In the genomic region with DNA sequence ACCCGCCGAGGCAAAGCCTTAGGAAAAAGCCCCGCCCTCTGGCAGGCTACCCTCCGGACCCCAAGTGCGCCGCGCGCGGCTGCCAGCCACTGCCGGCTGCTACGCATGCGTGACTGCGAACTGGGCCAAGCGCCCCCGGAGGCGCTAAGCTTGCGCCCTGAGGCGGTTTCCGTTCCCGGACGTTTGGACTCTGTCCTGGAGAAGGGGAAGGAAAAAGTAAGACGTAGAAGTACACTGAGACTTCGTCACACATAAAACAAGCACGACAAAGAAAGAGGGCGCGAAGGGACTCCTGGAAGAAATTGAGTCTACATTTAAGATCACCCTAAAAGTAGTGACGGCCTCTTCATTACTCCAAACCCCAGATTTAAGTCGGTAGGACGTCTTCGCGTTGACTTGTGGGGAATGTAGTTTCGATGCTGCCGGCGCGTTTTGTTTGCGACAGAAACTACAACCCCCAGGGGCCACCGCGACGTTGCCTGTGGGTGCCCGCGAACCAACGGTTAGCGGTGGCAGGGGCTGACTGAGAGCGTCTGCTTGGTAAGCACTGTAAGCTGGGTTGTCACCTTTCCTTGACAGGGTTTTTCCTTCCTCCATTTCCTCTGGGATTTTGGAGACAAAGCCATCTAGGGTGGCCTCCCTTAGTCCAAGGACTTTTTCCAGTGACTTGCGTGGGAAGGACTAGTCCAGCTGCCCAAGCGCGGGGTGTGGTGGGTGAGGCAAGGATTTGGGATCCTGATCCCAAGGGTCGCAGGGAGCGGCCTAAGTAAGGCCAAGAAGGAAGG, we compare ENCODE assay signal across 1 cellular context.
TF ChIP-seq lines count a peak whose summit lies in the region.

A gene (plus strand): TSS at position 472 of the 785 bp plus-strand sequence. CDS start 49,715 bp downstream, outside the sequence.

TF ChIP-seq in K562, 482 proteins besides CTCF, POLR2A, EP300 and RAD21 (continued from another document and continues in another):
- TF ChIP-seq, protein P1, sequence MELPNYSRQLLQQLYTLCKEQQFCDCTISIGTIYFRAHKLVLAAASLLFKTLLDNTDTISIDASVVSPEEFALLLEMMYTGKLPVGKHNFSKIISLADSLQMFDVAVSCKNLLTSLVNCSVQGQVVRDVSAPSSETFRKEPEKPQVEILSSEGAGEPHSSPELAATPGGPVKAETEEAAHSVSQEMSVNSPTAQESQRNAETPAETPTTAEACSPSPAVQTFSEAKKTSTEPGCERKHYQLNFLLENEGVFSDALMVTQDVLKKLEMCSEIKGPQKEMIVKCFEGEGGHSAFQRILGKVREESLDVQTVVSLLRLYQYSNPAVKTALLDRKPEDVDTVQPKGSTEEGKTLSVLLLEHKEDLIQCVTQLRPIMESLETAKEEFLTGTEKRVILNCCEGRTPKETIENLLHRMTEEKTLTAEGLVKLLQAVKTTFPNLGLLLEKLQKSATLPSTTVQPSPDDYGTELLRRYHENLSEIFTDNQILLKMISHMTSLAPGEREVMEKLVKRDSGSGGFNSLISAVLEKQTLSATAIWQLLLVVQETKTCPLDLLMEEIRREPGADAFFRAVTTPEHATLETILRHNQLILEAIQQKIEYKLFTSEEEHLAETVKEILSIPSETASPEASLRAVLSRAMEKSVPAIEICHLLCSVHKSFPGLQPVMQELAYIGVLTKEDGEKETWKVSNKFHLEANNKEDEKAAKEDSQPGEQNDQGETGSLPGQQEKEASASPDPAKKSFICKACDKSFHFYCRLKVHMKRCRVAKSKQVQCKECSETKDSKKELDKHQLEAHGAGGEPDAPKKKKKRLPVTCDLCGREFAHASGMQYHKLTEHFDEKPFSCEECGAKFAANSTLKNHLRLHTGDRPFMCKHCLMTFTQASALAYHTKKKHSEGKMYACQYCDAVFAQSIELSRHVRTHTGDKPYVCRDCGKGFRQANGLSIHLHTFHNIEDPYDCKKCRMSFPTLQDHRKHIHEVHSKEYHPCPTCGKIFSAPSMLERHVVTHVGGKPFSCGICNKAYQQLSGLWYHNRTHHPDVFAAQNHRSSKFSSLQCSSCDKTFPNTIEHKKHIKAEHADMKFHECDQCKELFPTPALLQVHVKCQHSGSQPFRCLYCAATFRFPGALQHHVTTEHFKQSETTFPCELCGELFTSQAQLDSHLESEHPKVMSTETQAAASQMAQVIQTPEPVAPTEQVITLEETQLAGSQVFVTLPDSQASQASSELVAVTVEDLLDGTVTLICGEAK (IDR thresholded peaks at IDR 0.05) = peak; percentile 80
- TF ChIP-seq, protein P1 (CRISPR knock-in tag; IDR thresholded peaks at IDR 0.05) = no peak
- no peak for TF ChIP-seq ZNF121 (CRISPR knock-in tag; conservative IDR thresholded peaks at IDR 0.05)
- no peak for TF ChIP-seq CBX2 (IDR thresholded peaks at IDR 0.05; ENCODE audit: insufficient read depth, low read length, poor library complexity, severe bottlenecking)
- peak; percentile 61 for TF ChIP-seq MBD2 (IDR thresholded peaks at IDR 0.05; ENCODE audit: borderline replicate concordance, low read depth)
- TF ChIP-seq SREBF1 (IDR thresholded peaks at IDR 0.05; ENCODE audit: borderline replicate concordance, low read depth, low read length) = no peak
- TF ChIP-seq ZNF766 (CRISPR knock-in tag; conservative IDR thresholded peaks at IDR 0.05) = peak; percentile 46; the same call in 1 of the 2 replicates
- TF ChIP-seq FUS (optimal IDR thresholded peaks at IDR 0.05; ENCODE audit: low read depth, low read length) = no peak
- TF ChIP-seq BACH1 (tag; IDR thresholded peaks at IDR 0.05) = peak; percentile 64; the same call in 1 of the 2 replicates
- TF ChIP-seq BRD9 (IDR thresholded peaks at IDR 0.05; ENCODE audit: low read depth, partially characterized antibody) = peak; percentile 39
- TF ChIP-seq TARDBP (IDR thresholded peaks at IDR 0.05) = peak; percentile 40; the same call in 1 of the 2 replicates
- peak; percentile 89; the same call in 1 of the 2 replicates for TF ChIP-seq GATAD2A (IDR thresholded peaks at IDR 0.05)
- no peak; the same call in 1 of the 2 replicates for TF ChIP-seq JUN (IDR thresholded peaks at IDR 0.05; ENCODE audit: borderline replicate concordance, low read depth, low read length)
- TF ChIP-seq JUN (CRISPR knock-in tag; IDR thresholded peaks at IDR 0.05; ENCODE audit: borderline replicate concordance) = peak; percentile 54; the same call in 1 of the 2 replicates
- TF ChIP-seq BHLHE40 (IDR thresholded peaks at IDR 0.05; ENCODE audit: low read length) = 0 out of 2 replicates have a peak, but pooled peaks have one; percentile 21
- 0 out of 2 replicates have a peak, but pooled peaks have one; percentile 21 for TF ChIP-seq TCF7 (IDR thresholded peaks at IDR 0.05; ENCODE audit: borderline replicate concordance)
- TF ChIP-seq, protein P2, sequence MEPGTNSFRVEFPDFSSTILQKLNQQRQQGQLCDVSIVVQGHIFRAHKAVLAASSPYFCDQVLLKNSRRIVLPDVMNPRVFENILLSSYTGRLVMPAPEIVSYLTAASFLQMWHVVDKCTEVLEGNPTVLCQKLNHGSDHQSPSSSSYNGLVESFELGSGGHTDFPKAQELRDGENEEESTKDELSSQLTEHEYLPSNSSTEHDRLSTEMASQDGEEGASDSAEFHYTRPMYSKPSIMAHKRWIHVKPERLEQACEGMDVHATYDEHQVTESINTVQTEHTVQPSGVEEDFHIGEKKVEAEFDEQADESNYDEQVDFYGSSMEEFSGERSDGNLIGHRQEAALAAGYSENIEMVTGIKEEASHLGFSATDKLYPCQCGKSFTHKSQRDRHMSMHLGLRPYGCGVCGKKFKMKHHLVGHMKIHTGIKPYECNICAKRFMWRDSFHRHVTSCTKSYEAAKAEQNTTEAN (CRISPR knock-in tag; IDR thresholded peaks at IDR 0.05) = 0 out of 2 replicates have a peak, but pooled peaks have one; percentile 35
- TF ChIP-seq GTF2F1 (IDR thresholded peaks at IDR 0.05; ENCODE audit: low read depth, low read length) = no peak; the same call in 1 of the 2 replicates
- TF ChIP-seq PRPF4 (IDR thresholded peaks at IDR 0.05; ENCODE audit: insufficient read depth, low read depth, low read length, poor library complexity, severe bottlenecking) = peak; percentile 58
- TF ChIP-seq, protein P3, sequence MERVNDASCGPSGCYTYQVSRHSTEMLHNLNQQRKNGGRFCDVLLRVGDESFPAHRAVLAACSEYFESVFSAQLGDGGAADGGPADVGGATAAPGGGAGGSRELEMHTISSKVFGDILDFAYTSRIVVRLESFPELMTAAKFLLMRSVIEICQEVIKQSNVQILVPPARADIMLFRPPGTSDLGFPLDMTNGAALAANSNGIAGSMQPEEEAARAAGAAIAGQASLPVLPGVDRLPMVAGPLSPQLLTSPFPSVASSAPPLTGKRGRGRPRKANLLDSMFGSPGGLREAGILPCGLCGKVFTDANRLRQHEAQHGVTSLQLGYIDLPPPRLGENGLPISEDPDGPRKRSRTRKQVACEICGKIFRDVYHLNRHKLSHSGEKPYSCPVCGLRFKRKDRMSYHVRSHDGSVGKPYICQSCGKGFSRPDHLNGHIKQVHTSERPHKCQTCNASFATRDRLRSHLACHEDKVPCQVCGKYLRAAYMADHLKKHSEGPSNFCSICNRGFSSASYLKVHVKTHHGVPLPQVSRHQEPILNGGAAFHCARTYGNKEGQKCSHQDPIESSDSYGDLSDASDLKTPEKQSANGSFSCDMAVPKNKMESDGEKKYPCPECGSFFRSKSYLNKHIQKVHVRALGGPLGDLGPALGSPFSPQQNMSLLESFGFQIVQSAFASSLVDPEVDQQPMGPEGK (CRISPR knock-in tag; IDR thresholded peaks at IDR 0.05; ENCODE audit: borderline replicate concordance) = no peak
- TF ChIP-seq, protein P4, sequence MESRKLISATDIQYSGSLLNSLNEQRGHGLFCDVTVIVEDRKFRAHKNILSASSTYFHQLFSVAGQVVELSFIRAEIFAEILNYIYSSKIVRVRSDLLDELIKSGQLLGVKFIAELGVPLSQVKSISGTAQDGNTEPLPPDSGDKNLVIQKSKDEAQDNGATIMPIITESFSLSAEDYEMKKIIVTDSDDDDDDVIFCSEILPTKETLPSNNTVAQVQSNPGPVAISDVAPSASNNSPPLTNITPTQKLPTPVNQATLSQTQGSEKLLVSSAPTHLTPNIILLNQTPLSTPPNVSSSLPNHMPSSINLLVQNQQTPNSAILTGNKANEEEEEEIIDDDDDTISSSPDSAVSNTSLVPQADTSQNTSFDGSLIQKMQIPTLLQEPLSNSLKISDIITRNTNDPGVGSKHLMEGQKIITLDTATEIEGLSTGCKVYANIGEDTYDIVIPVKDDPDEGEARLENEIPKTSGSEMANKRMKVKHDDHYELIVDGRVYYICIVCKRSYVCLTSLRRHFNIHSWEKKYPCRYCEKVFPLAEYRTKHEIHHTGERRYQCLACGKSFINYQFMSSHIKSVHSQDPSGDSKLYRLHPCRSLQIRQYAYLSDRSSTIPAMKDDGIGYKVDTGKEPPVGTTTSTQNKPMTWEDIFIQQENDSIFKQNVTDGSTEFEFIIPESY (CRISPR knock-in tag; IDR thresholded peaks at IDR 0.05) = no peak; the same call in 1 of the 2 replicates
- TF ChIP-seq ZKSCAN1 (IDR thresholded peaks at IDR 0.05; ENCODE audit: low read depth, low read length) = no peak; the same call in 1 of the 2 replicates
- TF ChIP-seq RBM17 (IDR thresholded peaks at IDR 0.05; ENCODE audit: borderline replicate concordance, low read depth, low read length) = no peak
- TF ChIP-seq, protein P5, sequence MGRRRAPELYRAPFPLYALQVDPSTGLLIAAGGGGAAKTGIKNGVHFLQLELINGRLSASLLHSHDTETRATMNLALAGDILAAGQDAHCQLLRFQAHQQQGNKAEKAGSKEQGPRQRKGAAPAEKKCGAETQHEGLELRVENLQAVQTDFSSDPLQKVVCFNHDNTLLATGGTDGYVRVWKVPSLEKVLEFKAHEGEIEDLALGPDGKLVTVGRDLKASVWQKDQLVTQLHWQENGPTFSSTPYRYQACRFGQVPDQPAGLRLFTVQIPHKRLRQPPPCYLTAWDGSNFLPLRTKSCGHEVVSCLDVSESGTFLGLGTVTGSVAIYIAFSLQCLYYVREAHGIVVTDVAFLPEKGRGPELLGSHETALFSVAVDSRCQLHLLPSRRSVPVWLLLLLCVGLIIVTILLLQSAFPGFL (CRISPR knock-in tag; IDR thresholded peaks at IDR 0.05) = no peak
